In the genomic region with DNA sequence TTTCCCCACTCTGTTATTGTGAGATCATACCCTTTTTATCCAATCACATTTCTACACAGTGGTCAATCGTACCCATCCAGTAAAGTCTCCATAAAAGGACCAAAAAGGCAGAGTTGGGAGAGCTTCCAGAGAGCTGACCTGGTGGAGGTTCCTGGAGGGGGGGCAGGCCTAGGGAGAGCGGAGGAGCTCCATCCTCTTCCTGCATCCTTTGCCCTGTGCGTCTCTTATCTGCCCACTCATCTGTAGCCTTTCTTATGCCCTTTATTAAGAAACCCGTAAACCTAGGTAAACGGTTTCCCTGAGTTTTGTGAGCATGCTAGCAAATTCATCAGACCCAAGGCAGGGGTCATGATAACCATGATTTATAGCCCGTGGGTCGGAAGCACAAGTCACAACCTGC, we compare ENCODE assay signal across 23 cellular contexts. TPM values are rescaled to one million over a fixed set of nuclear protein-coding genes. Genes with fewer than 3 reads are reported as not detected.
DNase-seq lines count a peak whose midpoint lies in the region; ATAC-seq lines count a peak whose summit lies in the region.
"Had no signal": no experiment of that assay in that cellular context is flagged by ENCODE, and none has a peak within 500 bp of the region (broad histone marks: within the 10 kb centered on the region; RNA-seq: fewer than 3 reads in every experiment).

No MANE protein-coding gene starts in this region.

- peak; percentile 48 for DNase-seq in activated CD8-positive, alpha-beta memory T cell treated with anti-CD3 and anti-CD28 coated beads, Interleukin-2, amount 50 U/mL, for 48 hours
- DNase-seq in activated CD8-positive, alpha-beta memory T cell treated with anti-CD3 and anti-CD28 coated beads, Interleukin-2, amount 50 U/mL, for 4 hours, result no peak
- DNase-seq in T-helper 17 cell (no peak), SW 1271 (lab: John Stamatoyannopoulos, UW) (no peak), DMS153 treated with DMSO at 0.1 percent for 48 hours (lab: John Stamatoyannopoulos, UW; ENCODE audit: unreplicated experiment) (no peak)
- no peak for DNase-seq in activated naive CD8-positive, alpha-beta T cell treated with anti-CD3 and anti-CD28 coated beads, Interleukin-2, amount 50 U/mL, for 24 hours
- no peak for DNase-seq in stimulated activated naive CD8-positive, alpha-beta T cell treated with anti-CD3 and anti-CD28 coated beads, Interleukin-15, Interleukin-2, amounts not matched to agents 100 U/mL and 50 U/mL, for 24 hours
- DNase-seq: aorta; C1 segment of cervical spinal cord; GDM1; hippocampal formation; islet precursor cell; lower lobe of right lung; NCI-H1105; NCI-H510A treated with DMSO at 0.1 percent for 48 hours; occipital lobe; retina; stimulated activated CD4-positive, alpha-beta T cell treated with anti-CD3 and anti-CD28 coated beads, Interleukin-4, amount 100 ng/mL, for 1 hour; substantia nigra; uterus had no signal

- no peaks in the 10 kb centered on the region for H3K9me3 Mint-ChIP-seq in activated naive CD8-positive, alpha-beta T cell treated with anti-CD3 and anti-CD28 coated beads, Interleukin-2, amount 50 U/mL, for 24 hours

- H3K9me3 ChIP-seq in T-helper 17 cell (ENCODE audit: control insufficient read depth, low read length, poor library complexity, severe bottlenecking), result no peaks in the 10 kb centered on the region
- H3K9me3 ChIP-seq: lower lobe of right lung, uterus had no signal

- H3K36me3 Mint-ChIP-seq in T-helper 17 cell (ENCODE audit: low read depth), result peaks cover 13% of the 10 kb centered on the region
- peaks cover 78% of the 10 kb centered on the region for H3K36me3 Mint-ChIP-seq in activated naive CD8-positive, alpha-beta T cell treated with anti-CD3 and anti-CD28 coated beads, Interleukin-2, amount 50 U/mL, for 24 hours (ENCODE audit: low read depth)

- ATAC-seq in T-helper 17 cell (no peak), GM19023 (IDR thresholded peaks at IDR 0.05; ENCODE audit: unreplicated experiment) (no peak)
- peak; percentile 31 for ATAC-seq in activated naive CD8-positive, alpha-beta T cell treated with anti-CD3 and anti-CD28 coated beads, Interleukin-2, amount 50 U/mL, for 24 hours
- peak; percentile 33 for ATAC-seq in stimulated activated naive CD8-positive, alpha-beta T cell treated with anti-CD3 and anti-CD28 coated beads, Interleukin-15, Interleukin-2, amounts not matched to agents 100 U/mL and 50 U/mL, for 24 hours
- ATAC-seq: activated CD4-positive, CD25-positive, alpha-beta regulatory T cell treated with anti-CD3 and anti-CD28 coated beads, Interleukin-2, amount 50 U/mL, for 24 hours; esophagus mucosa; lower lobe of right lung had no signal

- H3K27ac Mint-ChIP-seq in T-helper 17 cell, result peak overlapping the region; percentile 98
- peak overlapping the region; percentile 74 for H3K27ac Mint-ChIP-seq in activated naive CD8-positive, alpha-beta T cell treated with anti-CD3 and anti-CD28 coated beads, Interleukin-2, amount 50 U/mL, for 24 hours

- peak overlapping the region; percentile 67 for H3K4me3 Mint-ChIP-seq in T-helper 17 cell
- H3K4me3 Mint-ChIP-seq in activated naive CD8-positive, alpha-beta T cell treated with anti-CD3 and anti-CD28 coated beads, Interleukin-2, amount 50 U/mL, for 24 hours, result peak overlapping the region; percentile 39

- peaks cover 69% of the 10 kb centered on the region for H3K4me1 Mint-ChIP-seq in T-helper 17 cell
- peaks cover 91% of the 10 kb centered on the region for H3K4me1 Mint-ChIP-seq in activated naive CD8-positive, alpha-beta T cell treated with anti-CD3 and anti-CD28 coated beads, Interleukin-2, amount 50 U/mL, for 24 hours

- H3K27me3 Mint-ChIP-seq in T-helper 17 cell, result no peaks in the 10 kb centered on the region
- no peaks in the 10 kb centered on the region for H3K27me3 Mint-ChIP-seq in activated naive CD8-positive, alpha-beta T cell treated with anti-CD3 and anti-CD28 coated beads, Interleukin-2, amount 50 U/mL, for 24 hours

RNA-seq across cellular contexts. Expression of a gene that starts 26.2 kb away (rescaled TPM):
- total RNA-seq in T-helper 17 cell, result 100 to 1,000 TPM; 793 to 831 TPM

Comparison
In these comparisons a context has a peak if more than half of its experiments do, and no peak if none do; other contexts are left out.
1. ATAC-seq: peak in activated naive CD8-positive, alpha-beta T cell treated with anti-CD3 and anti-CD28 coated beads, Interleukin-2, amount 50 U/mL, for 24 hours (single experiment) and stimulated activated naive CD8-positive, alpha-beta T cell treated with anti-CD3 and anti-CD28 coated beads, Interleukin-15, Interleukin-2, amounts not matched to agents 100 U/mL and 50 U/mL, for 24 hours (single experiment); none in T-helper 17 cell (single experiment) and GM19023 (single experiment).